ENCODE assay signal across 29 cellular contexts in genomic region chr4:171101845-171102244, GRCh38.
"Had no signal": no experiment of that assay in that cellular context is flagged by ENCODE, and none has a peak within 500 bp of the region (broad histone marks: within the 10 kb centered on the region; RNA-seq: fewer than 3 reads in every experiment).

No MANE protein-coding gene starts in this region.

- H3K36me3 ChIP-seq: esophagus muscularis mucosa, gastroesophageal sphincter, heart left ventricle, neutrophil, pancreas, right atrium auricular region, sigmoid colon, stomach, thyroid gland, vagina had no signal

- H3K4me1 Mint-ChIP-seq: memory B cell; mesothelial cell of epicardium; naive B cell; neural crest cell; stimulated activated effector memory CD8-positive, alpha-beta T cell treated with anti-CD3 and anti-CD28 coated beads, Interleukin-12 subunit alpha, Interleukin-12 subunit beta, amount 100 ng/mL, for 72 hours had no signal

- H3K27me3 Mint-ChIP-seq: memory B cell; naive B cell; natural killer cell treated with Interleukin-12 subunit alpha and Interleukin-12 subunit beta and Interleukin-15 and Interleukin-18, amount 100 ng/mL, for 72 hours; progenitor cell of endocrine pancreas had no signal

- H3K79me2 ChIP-seq: hepatocyte had no signal

- H3K4me3 Mint-ChIP-seq: memory B cell; mesothelial cell of epicardium; naive B cell; natural killer cell treated with Interleukin-12 subunit alpha and Interleukin-12 subunit beta and Interleukin-15 and Interleukin-18, amount 100 ng/mL, for 72 hours; neural crest cell; stimulated activated effector memory CD8-positive, alpha-beta T cell treated with anti-CD3 and anti-CD28 coated beads, Interleukin-12 subunit alpha, Interleukin-12 subunit beta, amount 100 ng/mL, for 72 hours had no signal

- H3K27me3 ChIP-seq: esophagus muscularis mucosa, foreskin keratinocyte, gastroesophageal sphincter, heart left ventricle, hepatocyte, neutrophil, pancreas, right atrium auricular region, sigmoid colon, stomach, thyroid gland, vagina had no signal

- H2AFZ ChIP-seq: hepatocyte had no signal

- H3K27ac ChIP-seq: esophagus muscularis mucosa, foreskin keratinocyte, gastroesophageal sphincter, heart left ventricle, hepatocyte, neutrophil, pancreas, right atrium auricular region, sigmoid colon, stomach, thyroid gland, vagina had no signal

- ATAC-seq: foreskin keratinocyte; gastroesophageal sphincter; heart left ventricle; left lobe of liver; mucosa of descending colon; natural killer cell treated with Interleukin-12 subunit alpha and Interleukin-12 subunit beta and Interleukin-15 and Interleukin-18, amount 100 ng/mL, for 72 hours; pancreas; stimulated activated effector memory CD8-positive, alpha-beta T cell treated with anti-CD3 and anti-CD28 coated beads, Interleukin-12 subunit alpha, Interleukin-12 subunit beta, amount 100 ng/mL, for 72 hours had no signal

- H3K4me1 ChIP-seq: esophagus muscularis mucosa, foreskin keratinocyte, gastroesophageal sphincter, heart left ventricle, pancreas, right atrium auricular region, sigmoid colon, stomach, thyroid gland, vagina had no signal

- H3K27ac Mint-ChIP-seq: memory B cell; mesothelial cell of epicardium; naive B cell; natural killer cell treated with Interleukin-12 subunit alpha and Interleukin-12 subunit beta and Interleukin-15 and Interleukin-18, amount 100 ng/mL, for 72 hours; progenitor cell of endocrine pancreas; stimulated activated effector memory CD8-positive, alpha-beta T cell treated with anti-CD3 and anti-CD28 coated beads, Interleukin-12 subunit alpha, Interleukin-12 subunit beta, amount 100 ng/mL, for 72 hours had no signal

- H3K36me3 Mint-ChIP-seq: memory B cell, naive B cell had no signal

- H3K9me3 ChIP-seq: mucosa of descending colon, pancreas, sigmoid colon, thyroid gland, vagina had no signal

- H3K4me3 ChIP-seq: esophagus muscularis mucosa, gastroesophageal sphincter, heart left ventricle, hepatocyte, lung, mucosa of descending colon, pancreas, right atrium auricular region, sigmoid colon, stomach, thyroid gland, vagina had no signal

- H3K4me2 ChIP-seq: hepatocyte had no signal

- DNase-seq: dermis blood vessel endothelial cell; effector memory CD4-positive, alpha-beta T cell; foreskin keratinocyte; heart left ventricle; kidney; mucosa of descending colon; naive B cell; pancreas; sigmoid colon; stimulated activated CD4-positive, alpha-beta T cell treated with anti-CD3 and anti-CD28 coated beads, Interleukin-2, amount 100 ng/mL, for 24 hours; stimulated activated CD4-positive, alpha-beta T cell treated with anti-CD3 and anti-CD28 coated beads, Interleukin-4, amount 100 ng/mL, for 24 hours; stimulated activated naive CD4-positive, alpha-beta T cell treated with Interleukin-2 at 50 U/mL for 16 hours; stomach; thyroid gland; trophoblast cell had no signal
